ENCODE assay signal across 8 cellular contexts in the genomic region with DNA sequence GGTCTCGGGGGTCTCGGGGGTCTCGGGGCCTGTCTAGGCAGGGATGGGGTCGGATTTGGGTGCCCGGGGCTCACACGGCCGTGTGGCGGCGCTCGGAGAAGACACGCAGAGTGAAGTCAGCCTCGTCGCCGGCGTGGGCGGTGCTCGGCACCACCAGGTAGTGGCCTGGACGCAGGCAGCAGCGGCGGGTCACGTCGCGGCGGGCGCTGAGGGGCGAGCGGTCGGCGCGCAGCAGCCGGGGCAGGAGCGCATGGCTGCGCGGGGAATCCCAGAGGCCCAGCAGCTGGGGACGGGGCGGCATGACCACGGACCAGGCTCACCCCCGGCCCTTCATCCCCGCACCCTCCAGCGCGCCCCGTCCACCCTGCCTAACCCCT. TPM values are rescaled to one million over a fixed set of nuclear protein-coding genes. Genes with fewer than 3 reads are reported as not detected.
DNase-seq lines count a peak whose midpoint lies in the region; TF ChIP-seq lines count a peak whose summit lies in the region.

No MANE protein-coding gene starts in this region.

- H3K9ac ChIP-seq in rectal smooth muscle tissue (ENCODE audit: low read length): no peak overlapping the region

- H3K4me1 ChIP-seq in rectal smooth muscle tissue (ENCODE audit: control insufficient read depth, insufficient read depth, low read length): no peaks in the 10 kb centered on the region

- H3K27me3 ChIP-seq in rectal smooth muscle tissue (ENCODE audit: control insufficient read depth, insufficient read depth, low read length): no peaks in the 10 kb centered on the region

- H3K4me3 ChIP-seq in fibroblast of the aortic adventitia (ENCODE audit: low read depth, low read length) (peak overlapping the region; percentile 45), rectal smooth muscle tissue (ENCODE audit: low read length) (peak overlapping the region; percentile 52)

- peaks cover 5% of the 10 kb centered on the region for H3K36me3 ChIP-seq in rectal smooth muscle tissue (ENCODE audit: control insufficient read depth, insufficient read depth, low read length)

- DNase-seq in COLO668 (lab: John Stamatoyannopoulos, UW; ENCODE audit: unreplicated experiment) (peak; percentile 59), NCI-H2227 (lab: John Stamatoyannopoulos, UW; ENCODE audit: unreplicated experiment) (peak; percentile 91), activated T-cell treated with anti-CD3 and anti-CD28 coated beads for 48 hours (ENCODE audit: low read depth) (peak; percentile 55), fibroblast of the aortic adventitia (ENCODE audit: low read depth) (no peak), globus pallidus (ENCODE audit: low spot score) (no peak), NCI-H1092 treated with DMSO at 0.1 percent for 48 hours (lab: John Stamatoyannopoulos, UW) (no peak)
- DNase-seq in NK-92 treated with Interleukin-12 subunit alpha and Interleukin-12 subunit beta, amount 100 ng/mL, for 24 hours (lab: John Stamatoyannopoulos, UW): no peak

- H3K27ac ChIP-seq in rectal smooth muscle tissue (ENCODE audit: low read depth, low read length): no peak overlapping the region

- no peak for TF ChIP-seq CTCF in fibroblast of the aortic adventitia (IDR thresholded peaks at IDR 0.05; ENCODE audit: insufficient read depth, low read length)

RNA-seq across cellular contexts. Expression of a gene that starts 8.2 kb away (rescaled TPM):
- total RNA-seq in fibroblast of the aortic adventitia (ENCODE audit: low replicate concordance): 0.18 TPM in 1 of 2 replicates, not detected in the other

RNA-seq across cellular contexts. Expression of a gene that starts 37.3 kb away (rescaled TPM):
- 0.72 TPM in 1 of 2 replicates, not detected in the other for total RNA-seq in fibroblast of the aortic adventitia (ENCODE audit: low replicate concordance)

RNA-seq across cellular contexts. Expression of a gene that starts 53.0 kb away (rescaled TPM):
- not detected in 2 replicates for total RNA-seq in fibroblast of the aortic adventitia (ENCODE audit: low replicate concordance)

Comparison
In these comparisons a context has a peak if more than half of its experiments do, and no peak if none do; other contexts are left out.
1. DNase-seq: peak in COLO668 (single experiment), NCI-H2227 (single experiment) and activated T-cell treated with anti-CD3 and anti-CD28 coated beads for 48 hours (single experiment); none in fibroblast of the aortic adventitia (single experiment), NK-92 treated with Interleukin-12 subunit alpha and Interleukin-12 subunit beta, amount 100 ng/mL, for 24 hours (single experiment), globus pallidus (single experiment) and NCI-H1092 treated with DMSO at 0.1 percent for 48 hours (single experiment).